Comparison of ENCODE assay signal across 2 cellular contexts in the genomic region with DNA sequence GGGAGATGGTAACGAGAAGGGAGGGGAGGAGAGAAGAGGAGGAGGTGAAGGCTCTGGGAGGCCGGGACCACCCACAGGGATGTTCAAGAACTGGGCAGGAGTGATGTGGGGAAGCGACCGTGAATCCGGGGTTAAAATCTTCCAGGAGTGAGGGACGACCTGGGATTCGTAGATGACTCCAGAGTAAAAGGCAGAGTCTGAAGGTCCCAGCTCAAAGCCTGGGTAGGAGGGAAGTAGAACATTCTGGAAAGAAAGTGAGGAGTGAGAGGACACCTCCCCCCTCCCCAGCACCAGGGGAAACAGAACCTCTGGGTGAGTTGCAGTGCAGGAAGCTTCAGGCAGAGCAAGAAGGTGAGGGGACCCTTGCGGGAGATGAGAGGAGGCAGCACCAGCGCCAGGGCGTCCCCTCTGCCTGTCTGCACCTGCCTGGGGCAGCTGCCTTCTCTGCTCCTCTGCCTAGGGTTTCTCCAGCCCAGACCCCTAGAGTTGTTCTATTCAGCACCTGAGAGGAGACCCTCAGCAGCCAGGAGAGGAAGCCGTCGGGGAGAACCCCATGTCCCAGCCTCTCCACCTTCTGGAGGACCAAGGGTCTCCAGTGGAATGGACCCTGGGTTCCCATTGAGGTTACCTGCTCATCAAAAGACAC.
TF ChIP-seq lines count a peak whose summit lies in the region.

No MANE protein-coding gene starts in this region.

TF ChIP-seq in IMR-90, 13 proteins besides CTCF, POLR2A, EP300 and RAD21:
- no peak for TF ChIP-seq RCOR1 (IDR thresholded peaks at IDR 0.05; ENCODE audit: insufficient replicate concordance, low read length)
- TF ChIP-seq FOS (IDR thresholded peaks at IDR 0.05; ENCODE audit: low read depth, low read length) = no peak
- TF ChIP-seq, protein P1, sequence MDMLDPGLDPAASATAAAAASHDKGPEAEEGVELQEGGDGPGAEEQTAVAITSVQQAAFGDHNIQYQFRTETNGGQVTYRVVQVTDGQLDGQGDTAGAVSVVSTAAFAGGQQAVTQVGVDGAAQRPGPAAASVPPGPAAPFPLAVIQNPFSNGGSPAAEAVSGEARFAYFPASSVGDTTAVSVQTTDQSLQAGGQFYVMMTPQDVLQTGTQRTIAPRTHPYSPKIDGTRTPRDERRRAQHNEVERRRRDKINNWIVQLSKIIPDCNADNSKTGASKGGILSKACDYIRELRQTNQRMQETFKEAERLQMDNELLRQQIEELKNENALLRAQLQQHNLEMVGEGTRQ (IDR thresholded peaks at IDR 0.05; ENCODE audit: low read depth, low read length) = no peak
- no peak for TF ChIP-seq NFE2L2 (IDR thresholded peaks at IDR 0.05; ENCODE audit: low read depth, low read length)
- TF ChIP-seq RFX5 (IDR thresholded peaks at IDR 0.05; ENCODE audit: low read depth, low read length) = no peak
- TF ChIP-seq, protein P2, sequence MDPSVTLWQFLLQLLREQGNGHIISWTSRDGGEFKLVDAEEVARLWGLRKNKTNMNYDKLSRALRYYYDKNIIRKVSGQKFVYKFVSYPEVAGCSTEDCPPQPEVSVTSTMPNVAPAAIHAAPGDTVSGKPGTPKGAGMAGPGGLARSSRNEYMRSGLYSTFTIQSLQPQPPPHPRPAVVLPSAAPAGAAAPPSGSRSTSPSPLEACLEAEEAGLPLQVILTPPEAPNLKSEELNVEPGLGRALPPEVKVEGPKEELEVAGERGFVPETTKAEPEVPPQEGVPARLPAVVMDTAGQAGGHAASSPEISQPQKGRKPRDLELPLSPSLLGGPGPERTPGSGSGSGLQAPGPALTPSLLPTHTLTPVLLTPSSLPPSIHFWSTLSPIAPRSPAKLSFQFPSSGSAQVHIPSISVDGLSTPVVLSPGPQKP (IDR thresholded peaks at IDR 0.05; ENCODE audit: borderline replicate concordance, low read depth, low read length) = no peak
- TF ChIP-seq SMC3 (IDR thresholded peaks at IDR 0.05; ENCODE audit: low read depth, low read length) = no peak
- no peak for TF ChIP-seq CHD1 (IDR thresholded peaks at IDR 0.05; ENCODE audit: low read depth, low read length)
- no peak for TF ChIP-seq MXI1 (IDR thresholded peaks at IDR 0.05; ENCODE audit: borderline replicate concordance, low read depth, low read length)
- TF ChIP-seq CEBPB (IDR thresholded peaks at IDR 0.05; ENCODE audit: low read depth, low read length) = no peak
- TF ChIP-seq MAZ (IDR thresholded peaks at IDR 0.05; ENCODE audit: borderline replicate concordance, low read depth, low read length) = no peak
- TF ChIP-seq MAFK (IDR thresholded peaks at IDR 0.05; ENCODE audit: low read depth, low read length) = no peak
- no peak for TF ChIP-seq BHLHE40 (IDR thresholded peaks at IDR 0.05; ENCODE audit: low read depth, low read length)

TF ChIP-seq in H1, 55 proteins besides CTCF, POLR2A, EP300 and RAD21:
- TF ChIP-seq HDAC6 (IDR thresholded peaks at IDR 0.05; ENCODE audit: low read depth, low read length) = no peak
